Comparison of ENCODE assay signal across 11 cellular contexts in genomic region chr6:26019261-26019845, GRCh38. TPM values are rescaled to one million over a fixed set of nuclear protein-coding genes. Genes with fewer than 3 reads are reported as not detected.
DNase-seq lines count a peak whose midpoint lies in the region; ATAC-seq and TF ChIP-seq lines count a peak whose summit lies in the region.
"Had no signal": no experiment of that assay in that cellular context is flagged by ENCODE, and none has a peak within 500 bp of the region (broad histone marks: within the 10 kb centered on the region; RNA-seq: fewer than 3 reads in every experiment).

No MANE protein-coding gene starts in this region.

- no peaks in the 10 kb centered on the region for H3K9me3 Mint-ChIP-seq in MCF 10A (ENCODE audit: unreplicated experiment)
- H3K9me3 Mint-ChIP-seq in activated naive CD4-positive, alpha-beta T cell treated with anti-CD3 and anti-CD28 coated beads, Interleukin-2, amount 50 U/mL, for 72 hours, result peaks cover 0 to 8% of the 10 kb centered on the region in 2 donors

- intact Hi-C loops in mammary epithelial cell (cut with micrococcal nuclease), result no loop called here
- intact Hi-C loops in MCF 10A (cut with micrococcal nuclease), result no loop called here
- intact Hi-C loops in thyroid gland (cut with DNase I), result no loop called here
- intact Hi-C loops in vagina (cut with DNase I), result loop anchor here (5.0 kb wide), 1 partner anchor 612 kb away; no protein-coding TSS in a partner anchor

- TF ChIP-seq CTCF in mammary epithelial cell (conservative IDR thresholded peaks at IDR 0.05 in 1 of 2, IDR thresholded peaks at IDR 0.05 in 1 of 2; ENCODE audit: extremely low read depth in 1 of 2, insufficient read depth in 1 of 2, low read depth in 1 of 2, low read length in 2 of 2), result no peak
- TF ChIP-seq CTCF in MCF 10A (IDR thresholded peaks at IDR 0.05; ENCODE audit: unreplicated experiment), result no peak
- TF ChIP-seq CTCF in thyroid gland (IDR thresholded peaks at IDR 0.05), result no peak
- TF ChIP-seq CTCF in vagina (IDR thresholded peaks at IDR 0.05), result no peak

- peaks cover 5% of the 10 kb centered on the region for H3K4me1 Mint-ChIP-seq in MCF 10A (ENCODE audit: insufficient read depth, unreplicated experiment)

- peak overlapping the region; percentile 51 for H2AFZ ChIP-seq in mammary epithelial cell (ENCODE audit: low read depth, low read length)

- H4K20me1 ChIP-seq in mammary epithelial cell (ENCODE audit: insufficient read depth, low read length), result no peaks in the 10 kb centered on the region
- H4K20me1 ChIP-seq: BLaER1 treated with 17β-estradiol and CSF1 and Interleukin-3, amounts not matched to agents 10 nM and 100 nM had no signal

- no peaks in the 10 kb centered on the region for H3K36me3 ChIP-seq in mammary epithelial cell (ENCODE audit: insufficient read depth, low read length)
- no peaks in the 10 kb centered on the region for H3K36me3 ChIP-seq in iPS-20b (ENCODE audit: insufficient read depth, low read depth, low read length)
- H3K36me3 ChIP-seq in thyroid gland, result no peaks in the 10 kb centered on the region
- H3K36me3 ChIP-seq in vagina, result no peaks in the 10 kb centered on the region
- H3K36me3 ChIP-seq: BLaER1 treated with 17β-estradiol and CSF1 and Interleukin-3, amounts not matched to agents 10 nM and 100 nM; SJSA1 had no signal

- 45% methylated on average over 8 of the region's 9 CpGs for WGBS in mammary epithelial cell (ENCODE audit: low coverage, missing lambda C conversion rate)
- WGBS in thyroid gland, 2 donors, result 49 to 68% methylated on average over 9 of the region's 9 CpGs

- H3K9ac ChIP-seq in mammary epithelial cell (ENCODE audit: insufficient read depth, low read length) (no peak overlapping the region), iPS-20b (ENCODE audit: low read depth, low read length) (peak overlapping the region; percentile 94; the same call in 1 of the 2 replicates)

- H3K27me3 ChIP-seq in mammary epithelial cell (ENCODE audit: insufficient read depth, low read length), result no peaks in the 10 kb centered on the region
- no peaks in the 10 kb centered on the region for H3K27me3 ChIP-seq in iPS-20b (ENCODE audit: insufficient read depth, low read length)
- no peaks in the 10 kb centered on the region for H3K27me3 ChIP-seq in thyroid gland
- H3K27me3 ChIP-seq in vagina, result no peaks in the 10 kb centered on the region
- H3K27me3 ChIP-seq: BLaER1 treated with 17β-estradiol and CSF1 and Interleukin-3, amounts not matched to agents 10 nM and 100 nM; SJSA1 had no signal

- no peak overlapping the region for H3K27ac Mint-ChIP-seq in MCF 10A (ENCODE audit: low read depth, unreplicated experiment)
- H3K27ac Mint-ChIP-seq in activated naive CD4-positive, alpha-beta T cell treated with anti-CD3 and anti-CD28 coated beads, Interleukin-2, amount 50 U/mL, for 72 hours, result peak overlapping the region; percentile 97 to 100

- ATAC-seq in activated naive CD4-positive, alpha-beta T cell treated with anti-CD3 and anti-CD28 coated beads, Interleukin-2, amount 50 U/mL, for 72 hours, result no peak

- H3K27ac ChIP-seq in mammary epithelial cell (ENCODE audit: insufficient read depth, low read depth, low read length) (peak overlapping the region; percentile 85), iPS-20b (ENCODE audit: low read length) (no peak overlapping the region), thyroid gland (peak overlapping the region in 2 of 3 donors; percentile 97 to 98), vagina (no peak overlapping the region)

- POLR2A ChIA-PET in MCF 10A (lab: Yijun Ruan, JAX), result interaction anchor here (0.6 to 20.2 kb wide), 22 partner anchors 9 to 1875 kb away, joined by 3 to 1354 read pairs (median 7); partner anchors contain the start of gene TRIM38

- TF ChIP-seq POLR2A in thyroid gland (IDR thresholded peaks at IDR 0.05), result no peak
- TF ChIP-seq POLR2A in vagina (IDR thresholded peaks at IDR 0.05), result no peak

- peaks cover 20% of the 10 kb centered on the region for H3K36me3 Mint-ChIP-seq in MCF 10A (ENCODE audit: insufficient read depth, unreplicated experiment)
- peaks cover 4 to 28% of the 10 kb centered on the region in 2 donors for H3K36me3 Mint-ChIP-seq in activated naive CD4-positive, alpha-beta T cell treated with anti-CD3 and anti-CD28 coated beads, Interleukin-2, amount 50 U/mL, for 72 hours

- H3K9me3 ChIP-seq in mammary epithelial cell (replicated peaks; ENCODE audit: insufficient read depth, low read length) (no peaks in the 10 kb centered on the region), iPS-20b (ENCODE audit: insufficient read depth, low read depth, low read length) (no peaks in the 10 kb centered on the region), thyroid gland (no peaks in the 10 kb centered on the region), vagina (no peaks in the 10 kb centered on the region)
- H3K9me3 ChIP-seq: SJSA1 had no signal

- H3K4me1 ChIP-seq in mammary epithelial cell (ENCODE audit: insufficient read depth, low read length), result peaks cover 33% of the 10 kb centered on the region
- peaks cover 7% of the 10 kb centered on the region; the same call in 1 of the 2 replicates for H3K4me1 ChIP-seq in iPS-20b (ENCODE audit: insufficient read depth, low read length)
- peaks cover 0 to 11% of the 10 kb centered on the region in 2 donors for H3K4me1 ChIP-seq in thyroid gland
- peaks cover 17% of the 10 kb centered on the region for H3K4me1 ChIP-seq in vagina

- dilution Hi-C loops in mammary epithelial cell (cut with HindIII; ENCODE audit: low sequenced_read_pairs), result no loop called here

- no TSS peak for BruUV-seq in mammary epithelial cell (replicated peaks; lab: Mats Ljungman, UMichigan)
- no TSS peak for BruUV-seq in MCF 10A (replicated peaks; lab: Mats Ljungman, UMichigan)

- CTCF ChIA-PET in mammary epithelial cell (lab: Charles Lee; ENCODE audit: low non-redundant PET), result no interaction called here
- CTCF ChIA-PET in MCF 10A (lab: Yijun Ruan, JAX), result interaction anchor here (0.9 to 9.0 kb wide), 3 partner anchors 12 to 22 kb away, joined by 3 to 81 read pairs (median 5); a partner anchor contains a TSS

- H3K4me2 ChIP-seq in mammary epithelial cell (ENCODE audit: insufficient read depth, low read depth, low read length), result peak overlapping the region; percentile 92

- no peak overlapping the region for H3K4me3 Mint-ChIP-seq in MCF 10A (ENCODE audit: unreplicated experiment)

- H3K79me2 ChIP-seq in mammary epithelial cell (ENCODE audit: insufficient read depth, low read length), result no peaks in the 10 kb centered on the region

- no peaks in the 10 kb centered on the region for H3K27me3 Mint-ChIP-seq in MCF 10A (ENCODE audit: insufficient read depth, unreplicated experiment)

- in situ Hi-C loops in mammary epithelial cell (cut with MboI; ENCODE audit: low sequenced_read_pairs in 2 of 2), result no loop called here

- DNase-seq in mammary epithelial cell (no peak), MCF 10A (ENCODE audit: unreplicated experiment) (no peak), thyroid gland (peak; percentile 28 to 47), vagina (ENCODE audit: extremely low spot score in 2 of 2) (no peak), HPDE6-E6E7 (ENCODE audit: extremely low spot score) (no peak)
- no peak for DNase-seq in activated naive CD4-positive, alpha-beta T cell treated with anti-CD3 and anti-CD28 coated beads, Interleukin-2, amount 50 U/mL, for 72 hours (ENCODE audit: low spot score in 2 of 2)
- no peak for DNase-seq in activated CD4-positive, alpha-beta T cell treated with anti-CD3 and anti-CD28 coated beads, Interleukin-2, amount 50 U/mL, for 48 hours
- DNase-seq: left colon had no signal

- H3K4me3 ChIP-seq in mammary epithelial cell (replicated peaks in 1 of 3; ENCODE audit: insufficient read depth in 1 of 3, low read depth in 2 of 3, low read length in 3 of 3) (peak overlapping the region in 1 of 3 experiments; percentile 39), iPS-20b (ENCODE audit: low read length) (no peak overlapping the region; the same call in 1 of the 2 replicates), thyroid gland (replicated peaks in 1 of 3) (no peak overlapping the region), vagina (peak overlapping the region in 1 of 2 donors; percentile 56)

RNA-seq across cellular contexts. Expression of gene TRIM38, which starts 56.8 kb away (rescaled TPM):
- total RNA-seq in mammary epithelial cell (1 to 10 TPM; 6.8 to 7.6 TPM), MCF 10A (2022) (5.4 and 6.7 TPM in 2 replicates), thyroid gland (10 to 100 TPM; 11.5 to 14.0 (median 12.4) TPM), vagina (8.1 TPM)
- 3.4 TPM for polyA plus RNA-seq in mammary epithelial cell
- 8.6 TPM for polyA minus RNA-seq in mammary epithelial cell
- 10 to 100 TPM; 37.7 to 39.8 TPM for total RNA-seq in activated naive CD4-positive, alpha-beta T cell treated with anti-CD3 and anti-CD28 coated beads, Interleukin-2, amount 50 U/mL, for 72 hours

Comparison
In these comparisons a context has a peak if more than half of its experiments do, and no peak if none do; other contexts are left out.
1. DNase-seq: peak in thyroid gland (2 of 2); none in mammary epithelial cell (single experiment), MCF 10A (single experiment), activated naive CD4-positive, alpha-beta T cell treated with anti-CD3 and anti-CD28 coated beads, Interleukin-2, amount 50 U/mL, for 72 hours (0 of 2), vagina (0 of 2), HPDE6-E6E7 (single experiment) and activated CD4-positive, alpha-beta T cell treated with anti-CD3 and anti-CD28 coated beads, Interleukin-2, amount 50 U/mL, for 48 hours (0 of 2).
2. H3K27ac ChIP-seq: peak in mammary epithelial cell (single experiment) and thyroid gland (2 of 3); none in iPS-20b (single experiment) and vagina (single experiment).